In genomic region chr1:25631750-25632495, GRCh38 we compare ENCODE assay signal across 11 cellular contexts. TPM values are rescaled to one million over a fixed set of nuclear protein-coding genes. Genes with fewer than 3 reads are reported as not detected.
DNase-seq lines count a peak whose midpoint lies in the region; ATAC-seq and TF ChIP-seq lines count a peak whose summit lies in the region.
"Had no signal": no experiment of that assay in that cellular context is flagged by ENCODE, and none has a peak within 500 bp of the region (broad histone marks: within the 10 kb centered on the region; RNA-seq: fewer than 3 reads in every experiment).

No MANE protein-coding gene starts in this region.

- H4K20me1 ChIP-seq in KMS-11 (ENCODE audit: insufficient read depth): no peaks in the 10 kb centered on the region

- WGBS in spleen, 5 donors: 42 to 55% (median 46%) methylated on average over 11 of the region's 11 CpGs

- peaks cover 56% of the 10 kb centered on the region for H3K4me1 ChIP-seq in KMS-11 (ENCODE audit: low read depth, poor library complexity, severe bottlenecking)
- H3K4me1 ChIP-seq in right atrium auricular region: peaks cover 0 to 17% of the 10 kb centered on the region in 2 donors
- peaks cover 9 to 64% (median 40%) of the 10 kb centered on the region in 6 donors for H3K4me1 ChIP-seq in spleen
- H3K4me1 ChIP-seq: SJSA1 had no signal

- no peak for DNase-seq in activated T-cell treated with anti-CD3 and anti-CD28 coated beads, Interleukin-2, amount 50 U/mL, for 72 hours
- DNase-seq in right atrium auricular region (ENCODE audit: low spot score): no peak
- DNase-seq in spleen: no peak
- no peak for DNase-seq in activated gamma-delta T cell treated with Interleukin-2 at 50 U/mL for 16 hours
- DNase-seq in midbrain (lab: John Stamatoyannopoulos, UW): no peak
- DNase-seq in NCI-H2227 treated with DMSO at 0.1 percent for 48 hours (lab: John Stamatoyannopoulos, UW): no peak
- DNase-seq: activated CD4-positive, alpha-beta T cell treated with anti-CD3 and anti-CD28 coated beads for 48 hours; NCI-H526 had no signal

- H3K79me2 ChIP-seq in KMS-11 (ENCODE audit: insufficient read depth, low read depth): peaks cover 79% of the 10 kb centered on the region; the same call in 1 of the 2 replicates

- ATAC-seq in activated T-cell treated with anti-CD3 and anti-CD28 coated beads, Interleukin-2, amount 50 U/mL, for 72 hours (replicated peaks in 1 of 2): peak; percentile 34 to 50
- no peak for ATAC-seq in HG03139 (IDR thresholded peaks at IDR 0.05; ENCODE audit: unreplicated experiment)

- peak in 1 of 3 donors; percentile 32 for TF ChIP-seq POLR2A in spleen (IDR thresholded peaks at IDR 0.05)

- H3K27me3 ChIP-seq in KMS-11 (ENCODE audit: insufficient read depth, low read depth): no peaks in the 10 kb centered on the region
- no peaks in the 10 kb centered on the region for H3K27me3 ChIP-seq in right atrium auricular region
- peaks cover 0 to 29% (median 0%) of the 10 kb centered on the region in 7 donors for H3K27me3 ChIP-seq in spleen (replicated peaks in 1 of 7)

- H3K36me3 ChIP-seq in KMS-11 (ENCODE audit: insufficient read depth) (no peaks in the 10 kb centered on the region), right atrium auricular region (no peaks in the 10 kb centered on the region), spleen (peaks cover 0 to 14% (median 0%) of the 10 kb centered on the region in 6 donors)
- H3K36me3 ChIP-seq: SJSA1 had no signal

- intact Hi-C loops in spleen (cut with DNase I; ENCODE audit: low total_unique reads): no loop called here

- H3K4me1 Mint-ChIP-seq in activated T-cell treated with anti-CD3 and anti-CD28 coated beads, Interleukin-2, amount 50 U/mL, for 72 hours (ENCODE audit: low read depth): peaks cover 64% of the 10 kb centered on the region

- no peak overlapping the region for H2AFZ ChIP-seq in KMS-11 (ENCODE audit: low read depth)

- H3K27ac ChIP-seq in KMS-11 (peak overlapping the region; percentile 21; the same call in 1 of the 2 replicates), right atrium auricular region (peak overlapping the region; percentile 38 to 54), spleen (peak overlapping the region; percentile 64 to 86 (median 79))
- H3K27ac ChIP-seq: SJSA1 had no signal

- peaks cover 7% of the 10 kb centered on the region in 2 donors for H3K36me3 Mint-ChIP-seq in activated T-cell treated with anti-CD3 and anti-CD28 coated beads, Interleukin-2, amount 50 U/mL, for 72 hours (ENCODE audit: insufficient read depth in 2 of 2)

- peak overlapping the region; percentile 89 for H3K27ac Mint-ChIP-seq in activated T-cell treated with anti-CD3 and anti-CD28 coated beads, Interleukin-2, amount 50 U/mL, for 72 hours

- peaks cover 2 to 4% of the 10 kb centered on the region in 2 donors for H3K9me3 Mint-ChIP-seq in activated T-cell treated with anti-CD3 and anti-CD28 coated beads, Interleukin-2, amount 50 U/mL, for 72 hours

- peak overlapping the region; percentile 77 for H3K4me2 ChIP-seq in KMS-11

- H3K4me3 Mint-ChIP-seq in activated T-cell treated with anti-CD3 and anti-CD28 coated beads, Interleukin-2, amount 50 U/mL, for 72 hours: peak overlapping the region; percentile 83 to 96

- H3K9me3 ChIP-seq in right atrium auricular region (peaks cover 0 to 6% of the 10 kb centered on the region in 2 donors), spleen (peaks cover 0 to 21% (median 16%) of the 10 kb centered on the region in 8 donors)
- H3K9me3 ChIP-seq: SJSA1 had no signal

- no peak overlapping the region for H3K4me3 ChIP-seq in KMS-11 (IDR thresholded peaks at IDR 0.05; ENCODE audit: insufficient read depth, low read depth, low read length)
- peak overlapping the region in 1 of 2 donors; percentile 33 for H3K4me3 ChIP-seq in right atrium auricular region
- peak overlapping the region in 7 of 8 donors; percentile 7 to 60 (median 21) for H3K4me3 ChIP-seq in spleen
- H3K4me3 ChIP-seq: SJSA1 had no signal

- H3K9ac ChIP-seq in KMS-11: no peak overlapping the region

- TF ChIP-seq CTCF in KMS-11 (conservative IDR thresholded peaks at IDR 0.05; ENCODE audit: low read depth, low read length) (no peak), right atrium auricular region (IDR thresholded peaks at IDR 0.05) (no peak), spleen (IDR thresholded peaks at IDR 0.05 in 8 of 11, conservative IDR thresholded peaks at IDR 0.05 in 3 of 11) (no peak)

- no peaks in the 10 kb centered on the region for H3K27me3 Mint-ChIP-seq in activated T-cell treated with anti-CD3 and anti-CD28 coated beads, Interleukin-2, amount 50 U/mL, for 72 hours (ENCODE audit: low read depth)

RNA-seq across cellular contexts. Expression of gene MAN1C1, which starts 15.3 kb away (rescaled TPM):
- 10 to 100 TPM in 1 of 2 donors, 1 to 10 TPM in 1; 9.4 to 13.3 TPM for total RNA-seq in activated T-cell treated with anti-CD3 and anti-CD28 coated beads, Interleukin-2, amount 50 U/mL, for 72 hours
- total RNA-seq in right atrium auricular region (10 to 100 TPM in 1 of 2 donors, 1 to 10 TPM in 1; 9.4 to 13.6 TPM), spleen (10 to 100 TPM; 25.0 to 54.3 (median 47.2) TPM)
- polyA plus RNA-seq in spleen: 1 to 10 TPM; 4.6 to 7.0 (median 6.9) TPM
- total RNA-seq: SJSA1 had no signal

Comparison
In these comparisons a context has a peak if more than half of its experiments do, and no peak if none do; other contexts are left out.
1. H3K27ac ChIP-seq: peak in every context shown above with its lines; median percentile 79 in spleen; 46 in right atrium auricular region; 21 in KMS-11.